Comparison of ENCODE assay signal across 8 cellular contexts in the genomic region with DNA sequence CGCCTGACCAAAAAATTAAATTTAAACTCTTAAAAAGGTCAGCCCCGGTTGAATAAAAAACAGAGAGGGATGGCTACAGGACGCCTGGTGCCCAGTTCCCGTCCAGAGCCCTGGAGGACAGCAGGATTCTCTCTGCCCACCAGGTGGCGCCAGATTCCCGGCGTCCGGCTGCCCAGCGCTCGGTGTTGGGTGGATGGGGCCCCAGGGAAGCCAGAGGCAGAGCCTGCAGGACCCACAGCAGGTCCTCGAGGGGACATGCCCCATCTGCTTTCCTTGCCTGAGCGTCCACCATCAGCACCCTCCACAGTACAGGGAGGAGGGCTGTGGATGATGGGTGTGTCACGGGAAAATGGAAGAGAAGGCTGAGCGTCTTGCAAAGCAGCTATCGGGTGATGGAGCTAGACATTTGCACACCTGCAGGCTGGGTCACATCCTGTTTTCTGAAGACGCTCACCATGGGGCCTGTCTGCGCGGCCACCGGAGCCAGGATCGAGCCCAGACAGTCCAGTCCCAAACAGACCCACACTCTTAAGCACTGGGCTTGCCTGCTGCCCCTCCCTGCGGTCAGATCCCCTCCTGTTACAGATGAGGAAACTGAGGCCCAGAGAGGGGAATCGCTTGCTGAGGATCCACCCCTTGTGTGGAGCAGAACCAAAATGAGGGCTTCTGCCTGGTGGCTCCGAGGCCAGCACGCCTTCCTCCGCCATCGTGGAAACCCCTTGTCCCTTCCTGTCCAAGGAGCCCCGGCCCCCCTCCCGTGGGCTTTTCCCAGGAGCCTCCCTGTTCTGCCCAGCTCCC. TPM values are rescaled to one million over a fixed set of nuclear protein-coding genes. Genes with fewer than 3 reads are reported as not detected.
DNase-seq lines count a peak whose midpoint lies in the region; ATAC-seq lines count a peak whose summit lies in the region.

No MANE protein-coding gene starts in this region.

- ATAC-seq in HG02884 (IDR thresholded peaks at IDR 0.05; ENCODE audit: unreplicated experiment) = peak; percentile 57

- H3K4me3 Mint-ChIP-seq in dendritic cell treated with granulocyte-macrophage colony-stimulating factor and Interleukin-4, amounts not matched to agents 40 ng/mL and 50 ng/mL, for 4 days = no peak overlapping the region

- H3K4me1 Mint-ChIP-seq in dendritic cell treated with granulocyte-macrophage colony-stimulating factor and Interleukin-4, amounts not matched to agents 40 ng/mL and 50 ng/mL, for 4 days (ENCODE audit: low read depth) = peaks cover 37% of the 10 kb centered on the region

- peak overlapping the region; percentile 35 for H3K27ac Mint-ChIP-seq in dendritic cell treated with granulocyte-macrophage colony-stimulating factor and Interleukin-4, amounts not matched to agents 40 ng/mL and 50 ng/mL, for 4 days

- H3K9me3 Mint-ChIP-seq in dendritic cell treated with granulocyte-macrophage colony-stimulating factor and Interleukin-4, amounts not matched to agents 40 ng/mL and 50 ng/mL, for 4 days = no peaks in the 10 kb centered on the region

- DNase-seq in ELF-1 (ENCODE audit: low read depth, low spot score) = peak; percentile 91
- DNase-seq in NCI-H510A (lab: John Stamatoyannopoulos, UW) = peak; percentile 53
- peak; percentile 74 to 77 for DNase-seq in activated CD4-positive, alpha-beta T cell treated with anti-CD3 and anti-CD28 coated beads, Interleukin-2, amount 50 U/mL, for 24 hours (ENCODE audit: low read depth in 1 of 2, low spot score in 1 of 2)
- DNase-seq in lung microvascular endothelial cell (ENCODE audit: low read depth in 2 of 2) = peak; percentile 72 to 84
- peak; percentile 70 for DNase-seq in stimulated activated CD8-positive, alpha-beta memory T cell treated with anti-CD3 and anti-CD28 coated beads, Interleukin-15, amount 100 ng/mL, for 1 hour (ENCODE audit: low read depth)
- no peak for DNase-seq in cortex of kidney (lab: John Stamatoyannopoulos, UW)

- no peaks in the 10 kb centered on the region for H3K36me3 Mint-ChIP-seq in dendritic cell treated with granulocyte-macrophage colony-stimulating factor and Interleukin-4, amounts not matched to agents 40 ng/mL and 50 ng/mL, for 4 days (ENCODE audit: low read depth)

- intact Hi-C loops in dendritic cell treated with granulocyte-macrophage colony-stimulating factor and Interleukin-4, amounts not matched to agents 40 ng/mL and 50 ng/mL, for 4 days (cut with micrococcal nuclease) = loop anchor here (1.0 to 10.0 kb wide), 4 partner anchors 64 to 354 kb away; partner anchors contain the start of gene ATF4

- peaks cover 58% of the 10 kb centered on the region for H3K27me3 Mint-ChIP-seq in dendritic cell treated with granulocyte-macrophage colony-stimulating factor and Interleukin-4, amounts not matched to agents 40 ng/mL and 50 ng/mL, for 4 days

RNA-seq across cellular contexts. Expression of gene CBX7, which starts 18.5 kb away (rescaled TPM):
- 2.4 and 5.8 TPM in 2 replicates for total RNA-seq in lung microvascular endothelial cell
